Comparison of ENCODE assay signal across 7 cellular contexts in genomic region chr7:133246558-133246957, GRCh38.
"Had no signal": no experiment of that assay in that cellular context is flagged by ENCODE, and none has a peak within 500 bp of the region (broad histone marks: within the 10 kb centered on the region; RNA-seq: fewer than 3 reads in every experiment).

No MANE protein-coding gene starts in this region.

- FAIRE-seq: HepG2, HTR-8/SVneo had no signal

- H3K27ac ChIP-seq: HL-60, KMS-11 had no signal

- H3K4me2 ChIP-seq: KMS-11 had no signal

- DNase-seq: IMR-90, KBM-7, KG1 had no signal

- ATAC-seq: HepG2 had no signal

- H3K9ac ChIP-seq: KMS-11 had no signal
